17 cellular contexts compared by ENCODE assay signal in the genomic region with DNA sequence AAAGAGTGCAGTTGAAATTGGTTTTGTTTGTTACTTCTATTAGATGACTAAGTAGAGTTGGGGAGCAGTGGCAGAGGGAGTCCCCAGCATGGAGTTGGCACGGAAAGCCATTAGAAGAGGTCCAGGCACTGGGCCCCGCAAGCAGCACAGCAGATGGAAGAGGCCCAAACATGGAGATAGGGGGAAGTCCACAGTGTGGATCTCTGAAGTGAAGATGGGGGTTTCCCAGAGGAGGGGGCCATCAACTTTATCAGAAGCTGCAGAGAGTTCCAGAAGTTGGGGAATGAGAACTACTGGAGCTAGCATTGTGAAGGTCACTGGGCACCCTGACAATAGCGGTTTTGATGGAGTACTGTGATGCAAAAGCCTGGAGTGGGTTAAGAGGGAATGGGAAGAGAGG. TPM values are rescaled to one million over a fixed set of nuclear protein-coding genes. Genes with fewer than 3 reads are reported as not detected.
"Had no signal": no experiment of that assay in that cellular context is flagged by ENCODE, and none has a peak within 500 bp of the region (broad histone marks: within the 10 kb centered on the region; RNA-seq: fewer than 3 reads in every experiment).

No MANE protein-coding gene starts in this region.

- H3K27me3 Mint-ChIP-seq: activated CD4-positive, alpha-beta T cell treated with anti-CD3 and anti-CD28 coated beads, Interleukin-2, amount 10 ng/mL, durations not matched to agents 24 days and 14 days; activated CD8-positive, alpha-beta T cell treated with anti-CD3 and anti-CD28 coated beads for 36 hours; activated T-helper 17 cell treated with anti-CD3 and anti-CD28 coated beads, Interleukin-2, amount 50 U/mL, for 72 hours had no signal

- H3K9me3 ChIP-seq: colonic mucosa, heart left ventricle, left ventricle myocardium inferior, neutrophil, spleen, tibial nerve had no signal

- H3K27ac ChIP-seq: brain microvascular endothelial cell, colonic mucosa, heart left ventricle, left ventricle myocardium inferior, neutrophil, spleen, tibial nerve had no signal

- H3K4me1 ChIP-seq: colonic mucosa had no signal

- ATAC-seq: activated CD8-positive, alpha-beta T cell treated with anti-CD3 and anti-CD28 coated beads for 36 hours; activated T-helper 17 cell treated with anti-CD3 and anti-CD28 coated beads, Interleukin-2, amount 50 U/mL, for 72 hours; heart left ventricle had no signal

- H3K27me3 ChIP-seq: brain microvascular endothelial cell, colonic mucosa, heart left ventricle, neutrophil, spleen, tibial nerve had no signal

- H3K9me3 Mint-ChIP-seq: activated CD4-positive, alpha-beta T cell treated with anti-CD3 and anti-CD28 coated beads, Interleukin-2, amount 10 ng/mL, durations not matched to agents 24 days and 14 days; activated CD8-positive, alpha-beta T cell treated with anti-CD3 and anti-CD28 coated beads for 36 hours; activated T-helper 17 cell treated with anti-CD3 and anti-CD28 coated beads, Interleukin-2, amount 50 U/mL, for 72 hours had no signal

- H3K4me3 ChIP-seq: colonic mucosa, heart left ventricle, left ventricle myocardium inferior, spleen, tibial nerve had no signal

- DNase-seq: activated CD4-positive, alpha-beta T cell treated with anti-CD3 and anti-CD28 coated beads, Interleukin-2, amount 10 ng/mL, durations not matched to agents 24 days and 14 days; activated CD8-positive, alpha-beta T cell treated with anti-CD3 and anti-CD28 coated beads for 36 hours; activated T-cell treated with anti-CD3 and anti-CD28 coated beads, Interleukin-2, amount 50 U/mL, for 1 hour; anterior cingulate cortex; brain microvascular endothelial cell; central memory CD4-positive, alpha-beta T cell; colonic mucosa; heart left ventricle; kidney glomerular epithelial cell; left ventricle myocardium inferior; mammary epithelial cell; spleen; stimulated activated naive CD4-positive, alpha-beta T cell; T1000 had no signal

- H3K27ac Mint-ChIP-seq: activated CD4-positive, alpha-beta T cell treated with anti-CD3 and anti-CD28 coated beads, Interleukin-2, amount 10 ng/mL, durations not matched to agents 24 days and 14 days; activated CD8-positive, alpha-beta T cell treated with anti-CD3 and anti-CD28 coated beads for 36 hours; activated T-helper 17 cell treated with anti-CD3 and anti-CD28 coated beads, Interleukin-2, amount 50 U/mL, for 72 hours had no signal

- H3K4me3 Mint-ChIP-seq: activated CD4-positive, alpha-beta T cell treated with anti-CD3 and anti-CD28 coated beads, Interleukin-2, amount 10 ng/mL, durations not matched to agents 24 days and 14 days; activated CD8-positive, alpha-beta T cell treated with anti-CD3 and anti-CD28 coated beads for 36 hours; activated T-helper 17 cell treated with anti-CD3 and anti-CD28 coated beads, Interleukin-2, amount 50 U/mL, for 72 hours had no signal

RNA-seq across cellular contexts. Expression of gene EXTL1, which starts 54.3 kb away (rescaled TPM):
- total RNA-seq: activated CD4-positive, alpha-beta T cell treated with anti-CD3 and anti-CD28 coated beads, Interleukin-2, amount 10 ng/mL, durations not matched to agents 24 days and 14 days; activated CD8-positive, alpha-beta T cell treated with anti-CD3 and anti-CD28 coated beads for 36 hours; activated T-helper 17 cell treated with anti-CD3 and anti-CD28 coated beads, Interleukin-2, amount 50 U/mL, for 72 hours had no signal
